30 cellular contexts compared by ENCODE assay signal in the genomic region with DNA sequence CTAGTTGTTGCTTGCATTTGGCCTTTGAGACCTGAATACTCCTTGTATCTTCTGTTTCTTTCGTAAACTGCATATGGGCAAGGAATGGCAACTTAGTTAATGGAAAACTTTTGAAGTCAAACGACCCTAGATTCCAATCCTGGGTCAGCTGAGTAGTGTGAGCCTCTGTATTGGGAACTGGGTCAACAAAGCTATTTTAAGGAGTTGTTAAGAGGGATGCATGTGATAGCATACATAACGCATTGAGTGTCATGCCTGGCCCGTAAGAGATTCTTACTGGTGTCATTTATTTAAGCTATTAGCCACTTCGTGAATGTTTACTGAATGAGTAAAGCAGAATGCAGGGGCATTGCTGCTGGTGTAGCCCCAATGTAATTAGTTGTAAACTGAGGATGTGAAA.
"Had no signal": no experiment of that assay in that cellular context is flagged by ENCODE, and none has a peak within 500 bp of the region (broad histone marks: within the 10 kb centered on the region; RNA-seq: fewer than 3 reads in every experiment).

No MANE protein-coding gene starts in this region.

- H3K4me3 Mint-ChIP-seq: dendritic cell treated with granulocyte-macrophage colony-stimulating factor and Interleukin-4, amounts not matched to agents 40 ng/mL and 50 ng/mL, for 4 days; naive thymus-derived CD8-positive, alpha-beta T cell; nephron progenitor cell; stimulated activated naive CD8-positive, alpha-beta T cell treated with anti-CD3 and anti-CD28 coated beads, Interleukin-15, amount 100 ng/mL, for 72 hours had no signal

- DNase-seq: colonic mucosa; effector CD8-positive, alpha-beta T cell; foreskin keratinocyte; glutamatergic neuron; heart right ventricle; hippocampal formation; islet precursor cell; kidney glomerular epithelial cell; mesenchymal stem cell; naive thymus-derived CD8-positive, alpha-beta T cell; nephron progenitor cell; occipital lobe; ovary; posterior cingulate gyrus; psoas muscle; retina; right lobe of liver; stimulated activated CD4-positive, alpha-beta T cell treated with anti-CD3 and anti-CD28 coated beads, Interleukin-12 subunit alpha, Interleukin-12 subunit beta, amount 100 ng/mL, for 4 hours; stimulated activated CD4-positive, alpha-beta T cell treated with anti-CD3 and anti-CD28 coated beads, Interleukin-1b, Interleukin-23, amount 100 ng/mL, for 48 hours; stimulated activated CD4-positive, alpha-beta T cell treated with anti-CD3 and anti-CD28 coated beads, Interleukin-4, amount 100 ng/mL, for 1 hour; stimulated activated CD8-positive, alpha-beta memory T cell treated with anti-CD3 and anti-CD28 coated beads, Interleukin-4, amount 100 ng/mL, for 48 hours; stimulated activated naive CD4-positive, alpha-beta T cell; stimulated activated naive CD8-positive, alpha-beta T cell treated with anti-CD3 and anti-CD28 coated beads, Interleukin-15, amount 100 ng/mL, for 72 hours; transverse colon; upper lobe of right lung; uterus had no signal

- H3K36me3 ChIP-seq: colonic mucosa, esophagus muscularis mucosa, heart right ventricle, ovary, right lobe of liver, suprapubic skin, transverse colon, upper lobe of right lung, uterus had no signal

- H3K27me3 ChIP-seq: colonic mucosa, esophagus muscularis mucosa, foreskin keratinocyte, heart right ventricle, ovary, right lobe of liver, suprapubic skin, transverse colon, upper lobe of right lung, uterus had no signal

- H3K4me1 Mint-ChIP-seq: naive thymus-derived CD8-positive, alpha-beta T cell; stimulated activated naive CD8-positive, alpha-beta T cell treated with anti-CD3 and anti-CD28 coated beads, Interleukin-15, amount 100 ng/mL, for 72 hours had no signal

- ATAC-seq: foreskin keratinocyte; naive thymus-derived CD8-positive, alpha-beta T cell; psoas muscle; right lobe of liver; stimulated activated naive CD8-positive, alpha-beta T cell treated with anti-CD3 and anti-CD28 coated beads, Interleukin-15, amount 100 ng/mL, for 72 hours; upper lobe of right lung had no signal

- H3K36me3 Mint-ChIP-seq: naive thymus-derived CD8-positive, alpha-beta T cell had no signal

- H3K9me3 Mint-ChIP-seq: dendritic cell treated with granulocyte-macrophage colony-stimulating factor and Interleukin-4, amounts not matched to agents 40 ng/mL and 50 ng/mL, for 4 days; nephron progenitor cell; stimulated activated naive CD8-positive, alpha-beta T cell treated with anti-CD3 and anti-CD28 coated beads, Interleukin-15, amount 100 ng/mL, for 72 hours had no signal

- H3K4me2 ChIP-seq: smooth muscle cell had no signal

- H3K27ac Mint-ChIP-seq: dendritic cell treated with granulocyte-macrophage colony-stimulating factor and Interleukin-4, amounts not matched to agents 40 ng/mL and 50 ng/mL, for 4 days; naive thymus-derived CD8-positive, alpha-beta T cell; stimulated activated naive CD8-positive, alpha-beta T cell treated with anti-CD3 and anti-CD28 coated beads, Interleukin-15, amount 100 ng/mL, for 72 hours had no signal

- H3K9me3 ChIP-seq: colonic mucosa, esophagus muscularis mucosa, heart right ventricle, ovary, psoas muscle, right lobe of liver, suprapubic skin, transverse colon, upper lobe of right lung, uterus had no signal

- H3K4me1 ChIP-seq: colonic mucosa, foreskin keratinocyte, psoas muscle, right lobe of liver, transverse colon, upper lobe of right lung had no signal

- H3K27ac ChIP-seq: colonic mucosa, esophagus muscularis mucosa, foreskin keratinocyte, ovary, psoas muscle, right lobe of liver, transverse colon, upper lobe of right lung, uterus had no signal

- H3K4me3 ChIP-seq: colonic mucosa, esophagus muscularis mucosa, heart right ventricle, ovary, psoas muscle, right lobe of liver, smooth muscle cell, suprapubic skin, transverse colon, upper lobe of right lung, uterus had no signal

- H3K27me3 Mint-ChIP-seq: dendritic cell treated with granulocyte-macrophage colony-stimulating factor and Interleukin-4, amounts not matched to agents 40 ng/mL and 50 ng/mL, for 4 days; stimulated activated naive CD8-positive, alpha-beta T cell treated with anti-CD3 and anti-CD28 coated beads, Interleukin-15, amount 100 ng/mL, for 72 hours had no signal
